2 cellular contexts compared by ENCODE assay signal in the genomic region with DNA sequence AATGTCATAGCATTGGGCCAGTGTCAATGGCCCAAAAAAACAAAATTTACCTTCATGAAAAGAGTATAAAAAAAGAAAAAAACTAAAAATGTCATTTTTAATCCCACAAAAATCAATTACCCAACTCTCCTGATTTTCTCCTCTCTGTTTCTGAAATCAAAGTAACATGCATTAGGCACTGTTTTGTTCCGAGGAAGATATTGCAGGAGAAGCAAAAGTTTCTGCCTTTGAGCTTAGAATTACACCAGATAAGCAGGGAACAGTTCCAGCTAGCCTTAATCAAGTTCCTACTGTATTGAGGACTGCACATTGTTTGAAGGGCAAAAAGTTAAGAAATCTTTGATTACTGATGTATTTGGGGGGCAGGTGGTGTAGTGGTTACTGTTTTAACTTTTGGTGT.
TF ChIP-seq lines count a peak whose summit lies in the region.

No MANE protein-coding gene starts in this region.

TF ChIP-seq in HCT116, 20 proteins besides CTCF, POLR2A, EP300 and RAD21:
- TF ChIP-seq JUND (IDR thresholded peaks at IDR 0.05) (no peak), SIN3A (IDR thresholded peaks at IDR 0.05; ENCODE audit: low read depth) (no peak), EZH2 (IDR thresholded peaks at IDR 0.05) (no peak), EZH2phosphoT487 (IDR thresholded peaks at IDR 0.05; ENCODE audit: borderline replicate concordance) (no peak), YY1 (IDR thresholded peaks at IDR 0.05; ENCODE audit: extremely low read depth, insufficient replicate concordance, low read depth, low read length) (no peak), SP1 (IDR thresholded peaks at IDR 0.05; ENCODE audit: low read depth) (no peak), ZNF274 (IDR thresholded peaks at IDR 0.05; ENCODE audit: low read depth, low read length) (no peak), ELF1 (IDR thresholded peaks at IDR 0.05; ENCODE audit: borderline replicate concordance, low read depth) (no peak), ZFX (IDR thresholded peaks at IDR 0.05) (no peak)
- TF ChIP-seq, protein P1, sequence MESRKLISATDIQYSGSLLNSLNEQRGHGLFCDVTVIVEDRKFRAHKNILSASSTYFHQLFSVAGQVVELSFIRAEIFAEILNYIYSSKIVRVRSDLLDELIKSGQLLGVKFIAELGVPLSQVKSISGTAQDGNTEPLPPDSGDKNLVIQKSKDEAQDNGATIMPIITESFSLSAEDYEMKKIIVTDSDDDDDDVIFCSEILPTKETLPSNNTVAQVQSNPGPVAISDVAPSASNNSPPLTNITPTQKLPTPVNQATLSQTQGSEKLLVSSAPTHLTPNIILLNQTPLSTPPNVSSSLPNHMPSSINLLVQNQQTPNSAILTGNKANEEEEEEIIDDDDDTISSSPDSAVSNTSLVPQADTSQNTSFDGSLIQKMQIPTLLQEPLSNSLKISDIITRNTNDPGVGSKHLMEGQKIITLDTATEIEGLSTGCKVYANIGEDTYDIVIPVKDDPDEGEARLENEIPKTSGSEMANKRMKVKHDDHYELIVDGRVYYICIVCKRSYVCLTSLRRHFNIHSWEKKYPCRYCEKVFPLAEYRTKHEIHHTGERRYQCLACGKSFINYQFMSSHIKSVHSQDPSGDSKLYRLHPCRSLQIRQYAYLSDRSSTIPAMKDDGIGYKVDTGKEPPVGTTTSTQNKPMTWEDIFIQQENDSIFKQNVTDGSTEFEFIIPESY (IDR thresholded peaks at IDR 0.05; ENCODE audit: extremely low read depth, insufficient replicate concordance, low read length), result no peak

TF ChIP-seq in K562, 482 proteins besides CTCF, POLR2A, EP300 and RAD21:
- TF ChIP-seq CAMTA2 (CRISPR knock-in tag; conservative IDR thresholded peaks at IDR 0.05) (0 out of 2 replicates have a peak, but pooled peaks have one; percentile 45), NFIC (IDR thresholded peaks at IDR 0.05) (0 out of 2 replicates have a peak, but pooled peaks have one; percentile 5), THRB (CRISPR knock-in tag; conservative IDR thresholded peaks at IDR 0.05) (no peak), HLTF (IDR thresholded peaks at IDR 0.05) (peak; percentile 13; the same call in 1 of the 2 replicates), RFX7 (CRISPR knock-in tag; IDR thresholded peaks at IDR 0.05) (no peak), HDAC1 (IDR thresholded peaks at IDR 0.05) (peak; percentile 39 to 56; a peak in 1 of 4 replicates), ILF3 (IDR thresholded peaks at IDR 0.05; ENCODE audit: borderline replicate concordance) (0 out of 2 replicates have a peak, but pooled peaks have one; percentile 1), TAF9B (IDR thresholded peaks at IDR 0.05; ENCODE audit: partially characterized antibody) (peak; percentile 2), KDM1A (IDR thresholded peaks at IDR 0.05) (peak; percentile 68), SMAD2 (IDR thresholded peaks at IDR 0.05; ENCODE audit: low read depth, low read length) (no peak), ARID3A (IDR thresholded peaks at IDR 0.05; ENCODE audit: borderline replicate concordance, low read depth, low read length) (0 out of 2 replicates have a peak, but pooled peaks have one; percentile 19), ZNF644 (tag; IDR thresholded peaks at IDR 0.05; ENCODE audit: low read depth) (no peak), SMARCB1 (IDR thresholded peaks at IDR 0.05; ENCODE audit: insufficient read length, low read depth) (peak; percentile 90), ZNF165 (CRISPR knock-in tag; IDR thresholded peaks at IDR 0.05; ENCODE audit: borderline replicate concordance) (no peak), FOXK1 (CRISPR knock-in tag; IDR thresholded peaks at IDR 0.05; ENCODE audit: borderline replicate concordance) (no peak), NBN (IDR thresholded peaks at IDR 0.05; ENCODE audit: low read depth) (peak; percentile 34; the same call in 1 of the 2 replicates), POLR2H (tag; IDR thresholded peaks at IDR 0.05; ENCODE audit: low read depth) (0 out of 2 replicates have a peak, but pooled peaks have one; percentile 42), ARID2 (IDR thresholded peaks at IDR 0.05) (0 out of 2 replicates have a peak, but pooled peaks have one; percentile 25), CBFA2T3 (IDR thresholded peaks at IDR 0.05) (0 out of 2 replicates have a peak, but pooled peaks have one; percentile 22), ZFP30 (CRISPR knock-in tag; IDR thresholded peaks at IDR 0.05; ENCODE audit: borderline replicate concordance) (no peak), E4F1 (CRISPR knock-in tag; IDR thresholded peaks at IDR 0.05; ENCODE audit: borderline replicate concordance) (no peak)
- TF ChIP-seq, protein P2, sequence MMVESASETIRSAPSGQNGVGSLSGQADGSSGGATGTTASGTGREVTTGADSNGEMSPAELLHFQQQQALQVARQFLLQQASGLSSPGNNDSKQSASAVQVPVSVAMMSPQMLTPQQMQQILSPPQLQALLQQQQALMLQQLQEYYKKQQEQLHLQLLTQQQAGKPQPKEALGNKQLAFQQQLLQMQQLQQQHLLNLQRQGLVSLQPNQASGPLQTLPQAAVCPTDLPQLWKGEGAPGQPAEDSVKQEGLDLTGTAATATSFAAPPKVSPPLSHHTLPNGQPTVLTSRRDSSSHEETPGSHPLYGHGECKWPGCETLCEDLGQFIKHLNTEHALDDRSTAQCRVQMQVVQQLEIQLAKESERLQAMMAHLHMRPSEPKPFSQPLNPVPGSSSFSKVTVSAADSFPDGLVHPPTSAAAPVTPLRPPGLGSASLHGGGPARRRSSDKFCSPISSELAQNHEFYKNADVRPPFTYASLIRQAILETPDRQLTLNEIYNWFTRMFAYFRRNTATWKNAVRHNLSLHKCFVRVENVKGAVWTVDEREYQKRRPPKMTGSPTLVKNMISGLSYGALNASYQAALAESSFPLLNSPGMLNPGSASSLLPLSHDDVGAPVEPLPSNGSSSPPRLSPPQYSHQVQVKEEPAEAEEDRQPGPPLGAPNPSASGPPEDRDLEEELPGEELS (CRISPR knock-in tag; IDR thresholded peaks at IDR 0.05; ENCODE audit: borderline replicate concordance), result no peak
- TF ChIP-seq, protein P3, sequence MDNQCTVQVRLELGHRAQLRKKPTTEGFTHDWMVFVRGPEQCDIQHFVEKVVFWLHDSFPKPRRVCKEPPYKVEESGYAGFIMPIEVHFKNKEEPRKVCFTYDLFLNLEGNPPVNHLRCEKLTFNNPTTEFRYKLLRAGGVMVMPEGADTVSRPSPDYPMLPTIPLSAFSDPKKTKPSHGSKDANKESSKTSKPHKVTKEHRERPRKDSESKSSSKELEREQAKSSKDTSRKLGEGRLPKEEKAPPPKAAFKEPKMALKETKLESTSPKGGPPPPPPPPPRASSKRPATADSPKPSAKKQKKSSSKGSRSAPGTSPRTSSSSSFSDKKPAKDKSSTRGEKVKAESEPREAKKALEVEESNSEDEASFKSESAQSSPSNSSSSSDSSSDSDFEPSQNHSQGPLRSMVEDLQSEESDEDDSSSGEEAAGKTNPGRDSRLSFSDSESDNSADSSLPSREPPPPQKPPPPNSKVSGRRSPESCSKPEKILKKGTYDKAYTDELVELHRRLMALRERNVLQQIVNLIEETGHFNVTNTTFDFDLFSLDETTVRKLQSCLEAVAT (IDR thresholded peaks at IDR 0.05), result 0 out of 4 replicates have a peak, but pooled peaks have one; percentile 3 to 13
- TF ChIP-seq, protein P4, sequence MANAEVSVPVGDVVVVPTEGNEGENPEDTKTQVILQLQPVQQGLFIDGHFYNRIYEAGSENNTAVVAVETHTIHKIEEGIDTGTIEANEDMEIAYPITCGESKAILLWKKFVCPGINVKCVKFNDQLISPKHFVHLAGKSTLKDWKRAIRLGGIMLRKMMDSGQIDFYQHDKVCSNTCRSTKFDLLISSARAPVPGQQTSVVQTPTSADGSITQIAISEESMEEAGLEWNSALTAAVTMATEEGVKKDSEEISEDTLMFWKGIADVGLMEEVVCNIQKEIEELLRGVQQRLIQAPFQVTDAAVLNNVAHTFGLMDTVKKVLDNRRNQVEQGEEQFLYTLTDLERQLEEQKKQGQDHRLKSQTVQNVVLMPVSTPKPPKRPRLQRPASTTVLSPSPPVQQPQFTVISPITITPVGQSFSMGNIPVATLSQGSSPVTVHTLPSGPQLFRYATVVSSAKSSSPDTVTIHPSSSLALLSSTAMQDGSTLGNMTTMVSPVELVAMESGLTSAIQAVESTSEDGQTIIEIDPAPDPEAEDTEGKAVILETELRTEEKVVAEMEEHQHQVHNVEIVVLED (CRISPR knock-in tag; IDR thresholded peaks at IDR 0.05), result no peak
